Comparison of ENCODE assay signal across 13 cellular contexts in the genomic region with DNA sequence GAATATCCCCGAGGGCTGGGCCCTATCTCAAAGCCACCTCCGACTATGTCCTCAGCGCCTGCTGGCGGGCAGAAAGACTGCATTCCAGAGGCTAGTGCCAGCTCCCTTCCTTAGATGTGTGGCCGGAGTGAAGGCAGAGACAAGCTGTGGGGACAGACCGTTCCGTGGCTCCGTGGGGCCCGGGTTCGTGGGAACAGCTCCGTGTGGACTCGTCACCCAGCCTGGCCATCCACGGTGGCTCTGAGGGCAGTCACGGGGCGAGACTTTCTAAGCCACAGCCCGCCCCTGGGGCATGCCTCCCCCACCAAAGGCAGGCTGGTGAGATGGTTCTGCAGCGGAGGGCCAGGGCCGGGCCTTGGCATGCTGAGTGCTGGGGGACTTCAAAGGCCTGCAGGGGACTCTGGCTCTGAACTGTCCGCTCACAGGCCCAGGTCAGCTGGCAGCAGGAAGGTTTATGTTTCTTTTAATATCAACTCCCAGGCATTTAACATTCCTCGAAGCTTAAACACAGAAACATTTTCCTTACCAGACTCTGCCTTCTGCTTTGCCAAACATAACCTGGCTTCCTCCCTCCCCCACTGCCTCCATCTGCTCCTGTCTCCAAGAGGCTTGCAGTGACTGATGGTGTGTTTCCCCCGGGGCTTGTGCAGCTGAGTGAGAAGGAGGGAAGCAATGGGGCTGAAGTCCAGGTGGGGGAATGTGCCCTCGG. TPM values are rescaled to one million over a fixed set of nuclear protein-coding genes. Genes with fewer than 3 reads are reported as not detected.
DNase-seq lines count a peak whose midpoint lies in the region; ATAC-seq and TF ChIP-seq lines count a peak whose summit lies in the region.
"Had no signal": no experiment of that assay in that cellular context is flagged by ENCODE, and none has a peak within 500 bp of the region (broad histone marks: within the 10 kb centered on the region; RNA-seq: fewer than 3 reads in every experiment).

No MANE protein-coding gene starts in this region.

- H3K4me1 ChIP-seq in H9 (ENCODE audit: insufficient read depth, low read length), result no peaks in the 10 kb centered on the region

- no peak overlapping the region for H4K8ac ChIP-seq in H9 (replicated peaks; ENCODE audit: insufficient read length, low read depth, low read length)

- H4K91ac ChIP-seq in H9 (ENCODE audit: insufficient read length, low read depth, low read length), result no peak overlapping the region

- peak; percentile 61 for DNase-seq in natural killer cell treated with Interleukin-12 subunit alpha and Interleukin-12 subunit beta and Interleukin-15 and Interleukin-18, amount 100 ng/mL, for 72 hours (ENCODE audit: low spot score)
- DNase-seq in natural killer cell, result no peak
- peak; percentile 20 for DNase-seq in fibroblast of pulmonary artery (ENCODE audit: low read depth)
- DNase-seq in myocyte (ENCODE audit: low read depth), result peak; percentile 41
- DNase-seq in H9, result no peak
- no peak for DNase-seq in NCI-H510A (lab: John Stamatoyannopoulos, UW)
- no peak for DNase-seq in NCI-H226
- DNase-seq: ACHN; activated CD4-positive, alpha-beta T cell treated with anti-CD3 and anti-CD28 coated beads, Interleukin-2, amount 10 ng/mL, durations not matched to agents 7 days and 5 days; activated gamma-delta T cell treated with Interleukin-2 at 50 U/mL for 16 hours; effector memory CD8-positive, alpha-beta T cell had no signal

- no peaks in the 10 kb centered on the region for H3K79me1 ChIP-seq in H9 (ENCODE audit: insufficient read depth, low read depth, low read length, poor library complexity, severe bottlenecking)

- intact Hi-C loops in natural killer cell (cut with micrococcal nuclease), result no loop called here

- H3K36me3 Mint-ChIP-seq in natural killer cell treated with Interleukin-12 subunit alpha and Interleukin-12 subunit beta and Interleukin-15 and Interleukin-18, amount 100 ng/mL, for 72 hours, result peaks cover 9% of the 10 kb centered on the region
- H3K36me3 Mint-ChIP-seq in natural killer cell, result no peaks in the 10 kb centered on the region
- peaks cover 0 to 13% (median 5%) of the 10 kb centered on the region in 3 experiments; a peak in 5 of 7 replicates for H3K36me3 Mint-ChIP-seq in H9 (ENCODE audit: insufficient read depth in 1 of 3, low read depth in 3 of 3)

- no peak overlapping the region for H3K56ac ChIP-seq in H9 (ENCODE audit: insufficient read length, low read depth, low read length)

- H3K27me3 Mint-ChIP-seq in natural killer cell treated with Interleukin-12 subunit alpha and Interleukin-12 subunit beta and Interleukin-15 and Interleukin-18, amount 100 ng/mL, for 72 hours, result no peaks in the 10 kb centered on the region
- no peaks in the 10 kb centered on the region for H3K27me3 Mint-ChIP-seq in natural killer cell (ENCODE audit: low read depth in 2 of 2)
- no peaks in the 10 kb centered on the region for H3K27me3 Mint-ChIP-seq in H9 (ENCODE audit: low read depth)
- H3K27me3 Mint-ChIP-seq: activated CD4-positive, alpha-beta T cell treated with anti-CD3 and anti-CD28 coated beads, Interleukin-2, amount 10 ng/mL, durations not matched to agents 7 days and 5 days; effector memory CD8-positive, alpha-beta T cell; progenitor cell of endocrine pancreas had no signal

- H3K9me3 Mint-ChIP-seq in natural killer cell treated with Interleukin-12 subunit alpha and Interleukin-12 subunit beta and Interleukin-15 and Interleukin-18, amount 100 ng/mL, for 72 hours, result no peaks in the 10 kb centered on the region
- H3K9me3 Mint-ChIP-seq in natural killer cell (no peaks in the 10 kb centered on the region), H9 (no peaks in the 10 kb centered on the region)
- H3K9me3 Mint-ChIP-seq: activated CD4-positive, alpha-beta T cell treated with anti-CD3 and anti-CD28 coated beads, Interleukin-2, amount 10 ng/mL, durations not matched to agents 7 days and 5 days; effector memory CD8-positive, alpha-beta T cell had no signal

- no peak overlapping the region for H3K14ac ChIP-seq in H9 (ENCODE audit: insufficient read depth, low read length)

- no peak overlapping the region for H3K4me2 ChIP-seq in H9 (ENCODE audit: insufficient read depth, insufficient read length, low read length)

- H4K20me1 ChIP-seq in H9 (ENCODE audit: control insufficient read depth, insufficient read depth, insufficient read length), result no peaks in the 10 kb centered on the region

- no peak overlapping the region for H2BK5ac ChIP-seq in H9 (ENCODE audit: insufficient read length, low read length)

- H3K79me2 ChIP-seq in H9 (ENCODE audit: insufficient read depth, low read length), result no peaks in the 10 kb centered on the region

- H3T11ph ChIP-seq in H9 (ENCODE audit: low read length), result no peak overlapping the region

- H3K27ac Mint-ChIP-seq in natural killer cell treated with Interleukin-12 subunit alpha and Interleukin-12 subunit beta and Interleukin-15 and Interleukin-18, amount 100 ng/mL, for 72 hours, result no peak overlapping the region
- H3K27ac Mint-ChIP-seq in natural killer cell (no peak overlapping the region), H9 (no peak overlapping the region)
- H3K27ac Mint-ChIP-seq: activated CD4-positive, alpha-beta T cell treated with anti-CD3 and anti-CD28 coated beads, Interleukin-2, amount 10 ng/mL, durations not matched to agents 7 days and 5 days had no signal

- no peak overlapping the region for H3K9ac ChIP-seq in H9 (ENCODE audit: extremely low read depth, insufficient read length, low read length)

- no peak overlapping the region for H2BK12ac ChIP-seq in H9 (ENCODE audit: insufficient read length, low read depth, low read length)

- H2AK5ac ChIP-seq in H9 (ENCODE audit: insufficient read length, low read length), result no peak overlapping the region

- H3K4ac ChIP-seq in H9 (ENCODE audit: low read depth, low read length), result no peak overlapping the region

- no peak overlapping the region for H2BK120ac ChIP-seq in H9 (ENCODE audit: low read depth, low read length, poor library complexity, severe bottlenecking)

- H2BK20ac ChIP-seq in H9 (ENCODE audit: low read depth, low read length, poor library complexity, severe bottlenecking), result no peak overlapping the region

- H3K4me1 Mint-ChIP-seq in natural killer cell treated with Interleukin-12 subunit alpha and Interleukin-12 subunit beta and Interleukin-15 and Interleukin-18, amount 100 ng/mL, for 72 hours (ENCODE audit: low read depth in 2 of 2), result peaks cover 15% of the 10 kb centered on the region in 2 donors
- H3K4me1 Mint-ChIP-seq in natural killer cell (peaks cover 13 to 21% of the 10 kb centered on the region in 2 donors), H9 (peaks cover 2 to 6% of the 10 kb centered on the region in 2 experiments; a peak in 2 of 4 replicates)
- H3K4me1 Mint-ChIP-seq: activated CD4-positive, alpha-beta T cell treated with anti-CD3 and anti-CD28 coated beads, Interleukin-2, amount 10 ng/mL, durations not matched to agents 7 days and 5 days had no signal

- no peak overlapping the region for H4K5ac ChIP-seq in H9 (ENCODE audit: insufficient read length, low read depth, low read length)

- H3K4me3 Mint-ChIP-seq in natural killer cell treated with Interleukin-12 subunit alpha and Interleukin-12 subunit beta and Interleukin-15 and Interleukin-18, amount 100 ng/mL, for 72 hours, result no peak overlapping the region
- H3K4me3 Mint-ChIP-seq in natural killer cell, result no peak overlapping the region
- no peak overlapping the region for H3K4me3 Mint-ChIP-seq in H9
- H3K4me3 Mint-ChIP-seq: activated CD4-positive, alpha-beta T cell treated with anti-CD3 and anti-CD28 coated beads, Interleukin-2, amount 10 ng/mL, durations not matched to agents 7 days and 5 days; effector memory CD8-positive, alpha-beta T cell had no signal

- H3K9me3 ChIP-seq in H9 (ENCODE audit: control insufficient read depth, low read depth, low read length), result no peaks in the 10 kb centered on the region

- WGBS in H9 (ENCODE audit: extremely low coverage, insufficient read length, low lambda C conversion rate), result no CpG with 5 or more reads among the region's 22 CpGs

- H3K27me3 ChIP-seq in H9 (ENCODE audit: insufficient read depth, low read length), result no peaks in the 10 kb centered on the region

- no peak overlapping the region for H3K23ac ChIP-seq in H9 (ENCODE audit: insufficient read length, low read depth, low read length)

- TF ChIP-seq CTCF in natural killer cell (IDR thresholded peaks at IDR 0.05), result no peak
- TF ChIP-seq CTCF in fibroblast of pulmonary artery (IDR thresholded peaks at IDR 0.05; ENCODE audit: low read length, missing control alignments), result no peak
- no peak for TF ChIP-seq CTCF in H9 (conservative IDR thresholded peaks at IDR 0.05)

- H2BK15ac ChIP-seq in H9 (ENCODE audit: low read depth, low read length), result no peak overlapping the region

- no peak for ATAC-seq in natural killer cell treated with Interleukin-12 subunit alpha and Interleukin-12 subunit beta and Interleukin-15 and Interleukin-18, amount 100 ng/mL, for 72 hours
- no peak for ATAC-seq in natural killer cell
- ATAC-seq in HG03280 (IDR thresholded peaks at IDR 0.05; ENCODE audit: unreplicated experiment), result no peak
- ATAC-seq: effector memory CD8-positive, alpha-beta T cell had no signal

- no peak overlapping the region for H3K27ac ChIP-seq in H9 (ENCODE audit: insufficient read length, low read depth, low read length)

- no peak overlapping the region for H2AFZ ChIP-seq in H9 (ENCODE audit: low read length)

- no peaks in the 10 kb centered on the region for H3K23me2 ChIP-seq in H9 (ENCODE audit: insufficient read length, low read depth, low read length, poor library complexity, severe bottlenecking)

- no peak overlapping the region for H3K4me3 ChIP-seq in fibroblast of pulmonary artery (replicated peaks; ENCODE audit: low read depth, low read length)

- H3K18ac ChIP-seq in H9 (ENCODE audit: insufficient read length, low read depth, low read length), result no peak overlapping the region

RNA-seq across cellular contexts. Expression of a gene that starts 50.4 kb away (rescaled TPM):
- 10 to 100 TPM; 12.7 to 19.8 TPM for total RNA-seq in natural killer cell treated with Interleukin-12 subunit alpha and Interleukin-12 subunit beta and Interleukin-15 and Interleukin-18, amount 100 ng/mL, for 72 hours
- total RNA-seq in natural killer cell (10 to 100 TPM in 1 of 3 donors, 1 to 10 TPM in 2; 7.8 to 11.3 (median 8.9) TPM), myocyte (35.8 and 36.7 TPM in 2 replicates), H9 (2021) (23.0 and 23.7 TPM in 2 replicates)
- 24.9 TPM for polyA plus RNA-seq in myocyte (2012)

Comparison
In these comparisons a context has a peak if more than half of its experiments do, and no peak if none do; other contexts are left out.
1. DNase-seq: peak in natural killer cell treated with Interleukin-12 subunit alpha and Interleukin-12 subunit beta and Interleukin-15 and Interleukin-18, amount 100 ng/mL, for 72 hours (single experiment), fibroblast of pulmonary artery (single experiment) and myocyte (single experiment); none in natural killer cell (single experiment), H9 (single experiment), NCI-H510A (single experiment) and NCI-H226 (single experiment).